In the genomic region with DNA sequence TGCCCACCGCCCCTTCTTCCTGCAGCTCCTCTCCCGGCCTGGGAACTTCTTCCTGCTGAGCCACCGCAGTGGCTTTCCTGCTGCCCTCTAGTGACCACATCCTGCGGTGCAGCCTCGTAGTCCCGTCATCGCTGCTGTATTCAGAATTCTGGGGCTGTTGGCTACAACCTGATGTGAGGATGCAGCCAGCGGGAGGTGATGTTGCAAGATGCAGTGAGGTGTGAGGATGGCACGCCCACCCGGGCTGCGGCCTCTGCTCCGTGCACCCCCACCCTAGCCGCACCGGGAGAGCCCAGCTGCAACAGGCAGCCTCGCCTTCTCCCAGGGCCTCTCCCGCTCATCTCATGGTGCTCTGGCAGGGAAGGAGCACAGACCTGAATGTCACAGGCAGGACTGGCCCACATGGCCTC, we compare ENCODE assay signal across 9 cellular contexts. TPM values are rescaled to one million over a fixed set of nuclear protein-coding genes. Genes with fewer than 3 reads are reported as not detected.
A peak's percentile ranks its signal among the peaks of the same experiment; 100 is the strongest.
DNase-seq lines count a peak whose midpoint lies in the region; ATAC-seq and TF ChIP-seq lines count a peak whose summit lies in the region.
"Had no signal": no experiment of that assay in that cellular context is flagged by ENCODE, and none has a peak within 500 bp of the region (broad histone marks: within the 10 kb centered on the region; RNA-seq: fewer than 3 reads in every experiment).

No MANE protein-coding gene starts in this region.

- H3K4me1 ChIP-seq in right lobe of liver = peaks cover 0 to 4% (median 0%) of the 10 kb centered on the region in 4 donors

- WGBS in right lobe of liver (ENCODE audit: insufficient coverage, low coverage, low lambda C conversion rate, missing lambda C conversion rate) = 0% methylated on average over 2 of the region's 16 CpGs

- no peak overlapping the region for H3K27ac ChIP-seq in right lobe of liver
- H3K27ac ChIP-seq: SK-N-MC had no signal

- H3K4me3 Mint-ChIP-seq in Calu3 (ENCODE audit: low read depth, unreplicated experiment) (no peak overlapping the region), HFFc6 (no peak overlapping the region)

- BruUV-seq in Calu3 (replicated peaks; lab: Mats Ljungman, UMichigan) = no TSS peak

- H3K27ac Mint-ChIP-seq in Calu3 (ENCODE audit: unreplicated experiment) (no peak overlapping the region), HFFc6 (no peak overlapping the region)

- no peaks in the 10 kb centered on the region for H3K9me3 ChIP-seq in right lobe of liver

- no peak overlapping the region for H3K4me3 ChIP-seq in right lobe of liver
- H3K4me3 ChIP-seq: SK-N-MC had no signal

- no peak for TF ChIP-seq POLR2A in right lobe of liver (IDR thresholded peaks at IDR 0.05)

- H3K27me3 Mint-ChIP-seq in Calu3 (ENCODE audit: unreplicated experiment) = peaks cover 94% of the 10 kb centered on the region
- peaks cover 8% of the 10 kb centered on the region for H3K27me3 Mint-ChIP-seq in HFFc6 (ENCODE audit: insufficient read depth)

- no peaks in the 10 kb centered on the region for H3K36me3 ChIP-seq in right lobe of liver

- ATAC-seq in right lobe of liver = peak; percentile 76 to 91 (median 86)
- no peak for ATAC-seq in GM21360 (IDR thresholded peaks at IDR 0.05; ENCODE audit: unreplicated experiment)

- peak; percentile 80 for DNase-seq in Calu3
- DNase-seq in HFFc6 = peak; percentile 51
- peak; percentile 39 for DNase-seq in NCI-H446 treated with DMSO at 0.1 percent for 48 hours (lab: John Stamatoyannopoulos, UW)
- peak; percentile 50 for DNase-seq in activated CD4-positive, alpha-beta T cell treated with anti-CD3 and anti-CD28 coated beads, Interleukin-2, amount 50 U/mL, for 1 hour
- DNase-seq in dedifferentiated amniotic fluid mesenchymal stem cell (ENCODE audit: extremely low spot score) = peak; percentile 62
- peak; percentile 72 to 78 (median 75) for DNase-seq in right lobe of liver
- peak; percentile 18 to 64 (median 27) for DNase-seq in stimulated activated CD4-positive, alpha-beta T cell treated with anti-CD3 and anti-CD28 coated beads, TNF-alpha, amount 100 ng/mL, for 24 hours (ENCODE audit: low read depth in 3 of 3)

- intact Hi-C loops in Calu3 (cut with micrococcal nuclease; ENCODE audit: unreplicated experiment) (loop anchor here (10.0 kb wide), 2 partner anchors 281 to 311 kb away; no protein-coding TSS in a partner anchor), right lobe of liver (cut with DNase I) (loop anchor here (10.0 kb wide), 1 partner anchor 281 kb away; no protein-coding TSS in a partner anchor)

- H3K36me3 Mint-ChIP-seq in Calu3 (ENCODE audit: insufficient read depth, unreplicated experiment) (no peaks in the 10 kb centered on the region), HFFc6 (ENCODE audit: low read depth) (no peaks in the 10 kb centered on the region)

- H3K9me3 Mint-ChIP-seq in Calu3 (ENCODE audit: low read depth, unreplicated experiment) = no peaks in the 10 kb centered on the region
- no peaks in the 10 kb centered on the region for H3K9me3 Mint-ChIP-seq in HFFc6

- TF ChIP-seq CTCF in Calu3 (IDR thresholded peaks at IDR 0.05; ENCODE audit: unreplicated experiment) (peak; percentile 89), HFFc6 (IDR thresholded peaks at IDR 0.05) (peak; percentile 94), right lobe of liver (IDR thresholded peaks at IDR 0.05) (peak; percentile 78 to 95 (median 90))

- H3K4me1 Mint-ChIP-seq in Calu3 (ENCODE audit: low read depth, unreplicated experiment) (no peaks in the 10 kb centered on the region), HFFc6 (ENCODE audit: low read depth) (peaks cover 32% of the 10 kb centered on the region)

- no peaks in the 10 kb centered on the region for H3K27me3 ChIP-seq in right lobe of liver

- CTCF ChIA-PET in Calu3 (lab: Charles Lee) = interaction anchor here (1.0 to 1.6 kb wide), 5 partner anchors 9 to 284 kb away, joined by 3 to 8 read pairs (median 5); no protein-coding TSS in a partner anchor

RNA-seq across cellular contexts. Expression of gene CHST1, which starts 10.1 kb away (rescaled TPM):
- total RNA-seq in Calu3 (2022) (not detected in 2 replicates), right lobe of liver (1 to 10 TPM in 3 of 6 experiments, under 1 TPM in 3; 0.49 to 1.6 (median 0.92) TPM)
- under 1 TPM in 3 of 6 experiments, not detected in 3; 0.09 to 0.14 (median 0.12) TPM for total RNA-seq in HFFc6 (2021; fragmentation: NEBNext Ultra II Directional; extraction: Animal tissue kit (Norgen Biotek cat#: 25700))

Comparison
In these comparisons a context has a peak if more than half of its experiments do, and no peak if none do; other contexts are left out.
1. DNase-seq: peak in every context shown above with its lines; median percentile 80 in Calu3; 75 in right lobe of liver; 62 in dedifferentiated amniotic fluid mesenchymal stem cell; 51 in HFFc6; 50 in activated CD4-positive, alpha-beta T cell treated with anti-CD3 and anti-CD28 coated beads, Interleukin-2, amount 50 U/mL, for 1 hour; 39 in NCI-H446 treated with DMSO at 0.1 percent for 48 hours; 27 in stimulated activated CD4-positive, alpha-beta T cell treated with anti-CD3 and anti-CD28 coated beads, TNF-alpha, amount 100 ng/mL, for 24 hours.